ENCODE assay signal across 9 cellular contexts in the genomic region with DNA sequence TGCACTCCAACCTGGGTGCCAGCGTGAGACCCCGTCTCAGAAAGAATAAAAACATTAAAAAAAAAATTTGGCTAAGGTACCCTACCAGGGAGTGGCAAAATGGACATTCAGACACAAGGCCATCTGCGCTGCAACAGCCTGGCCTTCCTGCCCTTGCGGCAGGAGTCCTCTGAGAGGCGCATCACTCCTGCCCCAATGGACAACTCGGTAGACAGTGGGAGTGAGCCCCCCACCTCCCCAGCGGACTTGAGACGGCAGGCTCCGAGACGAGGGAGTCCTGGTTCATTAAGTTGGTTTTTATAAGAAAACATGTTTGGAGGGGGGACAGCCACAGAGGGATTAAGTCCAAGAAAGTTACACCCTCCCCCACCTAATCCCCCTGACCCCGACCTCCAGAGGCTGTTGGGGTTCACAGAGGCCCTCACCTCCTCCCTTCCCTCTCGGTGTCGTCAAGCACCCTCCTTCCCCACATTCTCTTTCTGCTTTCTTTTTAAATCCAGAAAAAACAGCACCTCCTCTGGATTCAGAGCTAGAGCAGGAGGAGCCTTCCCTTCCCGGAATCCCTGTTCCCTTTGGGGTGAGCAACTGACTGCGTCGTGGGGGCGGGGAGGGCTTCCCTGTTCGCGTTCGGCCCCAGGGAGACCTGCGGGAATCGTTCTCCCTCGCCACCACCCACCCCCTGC. TPM values are rescaled to one million over a fixed set of nuclear protein-coding genes. Genes with fewer than 3 reads are reported as not detected.
DNase-seq lines count a peak whose midpoint lies in the region; ATAC-seq and FAIRE-seq lines count a peak whose summit lies in the region.
"Had no signal": no experiment of that assay in that cellular context is flagged by ENCODE, and none has a peak within 500 bp of the region (broad histone marks: within the 10 kb centered on the region; RNA-seq: fewer than 3 reads in every experiment).

No MANE protein-coding gene starts in this region.

- H3K4me3 Mint-ChIP-seq in activated naive CD4-positive, alpha-beta T cell treated with anti-CD3 and anti-CD28 coated beads for 36 hours: peak overlapping the region; percentile 83
- H3K4me3 Mint-ChIP-seq in activated T-cell treated with anti-CD3 and anti-CD28 coated beads, Interleukin-2, amount 50 U/mL, for 4 hours: peak overlapping the region; percentile 86

- no peak for DNase-seq in activated naive CD4-positive, alpha-beta T cell treated with anti-CD3 and anti-CD28 coated beads for 36 hours
- DNase-seq in activated naive CD4-positive, alpha-beta T cell (lab: John Stamatoyannopoulos, UW): no peak
- DNase-seq in activated T-cell treated with anti-CD3 and anti-CD28 coated beads, Interleukin-2, amount 50 U/mL, for 4 hours: no peak
- DNase-seq in right cardiac atrium: peak in 1 of 3 donors; percentile 77
- no peak for DNase-seq in small intestine
- DNase-seq in H4 (ENCODE audit: low spot score): no peak
- no peak for DNase-seq in NK-92 treated with Interleukin-12 subunit alpha and Interleukin-12 subunit beta, amount 100 ng/mL, for 24 hours (lab: John Stamatoyannopoulos, UW)
- DNase-seq in NOMO-1 (lab: John Stamatoyannopoulos, UW; ENCODE audit: unreplicated experiment in 2 of 2): no peak

- no peaks in the 10 kb centered on the region for H3K27me3 Mint-ChIP-seq in activated naive CD4-positive, alpha-beta T cell treated with anti-CD3 and anti-CD28 coated beads for 36 hours (ENCODE audit: low read depth)
- no peaks in the 10 kb centered on the region for H3K27me3 Mint-ChIP-seq in activated T-cell treated with anti-CD3 and anti-CD28 coated beads, Interleukin-2, amount 50 U/mL, for 4 hours (ENCODE audit: low read depth)

- no peak for FAIRE-seq in small intestine (lab: Jason Lieb, UNC)
- FAIRE-seq: islet of Langerhans had no signal

- H3K4me3 ChIP-seq in right cardiac atrium (ENCODE audit: low read length) (peak overlapping the region; percentile 85), small intestine (ENCODE audit: low read depth in 1 of 2, low read length in 2 of 2) (peak overlapping the region; percentile 40 to 84)

- peaks cover 0 to 3% of the 10 kb centered on the region in 2 donors for H3K36me3 ChIP-seq in small intestine (ENCODE audit: control insufficient read depth in 2 of 2, insufficient read depth in 2 of 2, low read length in 2 of 2)

- no peak for ATAC-seq in activated T-cell treated with anti-CD3 and anti-CD28 coated beads, Interleukin-2, amount 50 U/mL, for 4 hours
- ATAC-seq in right cardiac atrium: no peak

- WGBS in right cardiac atrium: 21% methylated on average over 23 of the region's 23 CpGs
- WGBS in small intestine, 3 donors: 12 to 25% (median 20%) methylated on average over 23 of the region's 23 CpGs

- H3K27ac ChIP-seq in right cardiac atrium (ENCODE audit: low read length): peak overlapping the region; percentile 76
- H3K27ac ChIP-seq in small intestine (ENCODE audit: low read depth in 1 of 2, low read length in 1 of 2): peak overlapping the region; percentile 96 to 97

- H3K9me3 Mint-ChIP-seq in activated naive CD4-positive, alpha-beta T cell treated with anti-CD3 and anti-CD28 coated beads for 36 hours: no peaks in the 10 kb centered on the region
- H3K9me3 Mint-ChIP-seq in activated T-cell treated with anti-CD3 and anti-CD28 coated beads, Interleukin-2, amount 50 U/mL, for 4 hours: no peaks in the 10 kb centered on the region

- intact Hi-C loops in activated naive CD4-positive, alpha-beta T cell treated with anti-CD3 and anti-CD28 coated beads for 36 hours (cut with micrococcal nuclease): loop anchor here (1.0 to 10.0 kb wide), 7 partner anchors 40 to 831 kb away; a partner anchor contains a TSS
- intact Hi-C loops in right cardiac atrium (cut with DNase I): loop anchor here in 1 of 4 donors (10.0 kb wide), 1 partner anchor 81 kb away; a partner anchor contains a TSS

- peaks cover 19% of the 10 kb centered on the region for H3K36me3 Mint-ChIP-seq in activated naive CD4-positive, alpha-beta T cell treated with anti-CD3 and anti-CD28 coated beads for 36 hours (ENCODE audit: low read depth)
- H3K36me3 Mint-ChIP-seq in activated T-cell treated with anti-CD3 and anti-CD28 coated beads, Interleukin-2, amount 50 U/mL, for 4 hours (ENCODE audit: insufficient read depth): peaks cover 20% of the 10 kb centered on the region

- no peaks in the 10 kb centered on the region for H3K9me3 ChIP-seq in right cardiac atrium (ENCODE audit: control insufficient read depth, low read length)
- H3K9me3 ChIP-seq in small intestine (ENCODE audit: control insufficient read depth, low read depth): no peaks in the 10 kb centered on the region

- H3K4me1 ChIP-seq in right cardiac atrium (ENCODE audit: control insufficient read depth, insufficient read depth, low read length) (peaks cover 5% of the 10 kb centered on the region), small intestine (ENCODE audit: control insufficient read depth in 2 of 2, insufficient read depth in 1 of 2, low read depth in 1 of 2, low read length in 1 of 2) (peaks cover 0 to 12% of the 10 kb centered on the region in 2 donors)

- H3K27ac Mint-ChIP-seq in activated naive CD4-positive, alpha-beta T cell treated with anti-CD3 and anti-CD28 coated beads for 36 hours: peak overlapping the region; percentile 93

- CTCF ChIA-PET in activated naive CD4-positive, alpha-beta T cell treated with anti-CD3 and anti-CD28 coated beads for 36 hours (lab: Charles Lee): interaction anchor here (0.9 to 7.5 kb wide), 5 partner anchors 13 to 125 kb away, joined by 3 to 53 read pairs (median 26); a partner anchor contains a TSS

- peaks cover 61% of the 10 kb centered on the region for H3K4me1 Mint-ChIP-seq in activated naive CD4-positive, alpha-beta T cell treated with anti-CD3 and anti-CD28 coated beads for 36 hours (ENCODE audit: low read depth)
- peaks cover 50% of the 10 kb centered on the region for H3K4me1 Mint-ChIP-seq in activated T-cell treated with anti-CD3 and anti-CD28 coated beads, Interleukin-2, amount 50 U/mL, for 4 hours (ENCODE audit: low read depth)

- H3K27me3 ChIP-seq in right cardiac atrium (ENCODE audit: control insufficient read depth, insufficient read depth) (no peaks in the 10 kb centered on the region), small intestine (ENCODE audit: control insufficient read depth in 2 of 2, insufficient read depth in 2 of 2, low read length in 2 of 2) (no peaks in the 10 kb centered on the region)

RNA-seq across cellular contexts. Expression of a gene that starts 1.8 kb away (rescaled TPM):
- total RNA-seq in activated naive CD4-positive, alpha-beta T cell treated with anti-CD3 and anti-CD28 coated beads for 36 hours: 10 to 100 TPM; 20.4 to 20.7 TPM
- total RNA-seq in activated T-cell treated with anti-CD3 and anti-CD28 coated beads, Interleukin-2, amount 50 U/mL, for 4 hours: 10 to 100 TPM; 18.9 to 26.4 (median 20.0) TPM
- 10 to 100 TPM in 3 of 4 donors, 1 to 10 TPM in 1; 8.4 to 66.5 (median 22.1) TPM for total RNA-seq in right cardiac atrium
- polyA plus RNA-seq in right cardiac atrium: 123 TPM
- 100 to 1,000 TPM in 1 of 3 donors, 1 to 10 TPM in 2; 3.4 to 137 (median 4.1) TPM for polyA plus RNA-seq in small intestine
- total RNA-seq in H4 (2014; rRNA removed; shearing (Covaris generic)): 5.5 and 9.3 TPM in 2 replicates

RNA-seq across cellular contexts. Expression of a gene that starts 24.6 kb away (rescaled TPM):
- total RNA-seq in activated naive CD4-positive, alpha-beta T cell treated with anti-CD3 and anti-CD28 coated beads for 36 hours: 1 to 10 TPM; 1.8 to 2.2 TPM
- 1 to 10 TPM; 1.3 to 1.8 (median 1.7) TPM for total RNA-seq in activated T-cell treated with anti-CD3 and anti-CD28 coated beads, Interleukin-2, amount 50 U/mL, for 4 hours
- total RNA-seq in right cardiac atrium: 10 to 100 TPM; 29.9 to 58.9 (median 37.2) TPM
- 38.7 TPM for polyA plus RNA-seq in right cardiac atrium
- polyA plus RNA-seq in small intestine: 1 to 10 TPM; 2.2 to 6.0 (median 2.7) TPM
- 2.1 and 6.0 TPM in 2 replicates for total RNA-seq in H4 (2014; rRNA removed; shearing (Covaris generic))
